ENCODE assay signal across 8 cellular contexts in the genomic region with DNA sequence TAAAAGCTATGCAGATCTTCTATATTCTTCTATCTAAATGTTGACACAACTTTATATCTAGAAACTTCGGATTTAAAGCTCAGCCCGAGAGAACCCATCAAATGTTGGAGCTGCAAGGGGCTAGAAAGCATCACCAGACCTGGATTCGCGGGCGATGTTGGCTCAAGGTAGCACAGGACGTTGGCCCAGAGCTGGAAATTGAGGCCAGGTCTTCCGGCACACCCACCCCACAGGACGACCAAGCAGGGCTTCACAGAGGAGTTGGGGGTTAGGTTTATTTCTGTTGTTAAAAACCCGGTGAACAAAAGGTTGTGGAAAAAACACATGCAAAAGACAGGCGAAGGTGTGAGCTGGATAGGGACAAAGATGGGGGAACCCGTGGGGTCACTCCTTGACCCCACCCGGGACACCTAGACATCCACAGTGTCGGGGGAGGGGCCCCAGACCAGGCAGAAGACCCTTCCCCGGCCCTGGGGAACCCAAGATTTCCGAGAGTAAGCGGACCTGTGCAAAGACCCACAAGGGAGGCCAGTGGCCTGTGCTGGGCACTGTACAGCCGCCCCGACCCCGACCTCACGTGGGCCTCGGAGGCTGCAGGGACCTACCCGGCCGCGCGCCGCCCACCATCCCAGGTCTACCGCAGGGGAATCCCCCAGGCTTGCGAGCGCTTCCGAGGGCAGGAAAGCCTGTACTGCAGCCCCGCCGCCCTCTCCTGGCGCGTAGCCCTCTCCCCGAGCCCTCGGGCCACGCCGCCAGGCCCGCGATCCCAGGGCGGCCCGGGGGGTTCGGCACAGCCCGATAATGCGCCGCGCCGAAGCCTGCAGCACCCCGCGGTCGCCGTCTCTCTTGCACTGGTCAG. TPM values are rescaled to one million over a fixed set of nuclear protein-coding genes. Genes with fewer than 3 reads are reported as not detected.
DNase-seq lines count a peak whose midpoint lies in the region; ATAC-seq and TF ChIP-seq lines count a peak whose summit lies in the region.

No MANE protein-coding gene starts in this region.

- DNase-seq in NCI-H774 (lab: John Stamatoyannopoulos, UW) (peak; percentile 21), right atrium auricular region (ENCODE audit: low spot score) (peak; percentile 64), SW 1271 (lab: John Stamatoyannopoulos, UW) (no peak), DMS79 (lab: John Stamatoyannopoulos, UW) (no peak)
- peak; percentile 74 for DNase-seq in activated naive CD4-positive, alpha-beta T cell treated with anti-CD3 and anti-CD28 coated beads for 36 hours

- intact Hi-C loops in activated naive CD4-positive, alpha-beta T cell treated with anti-CD3 and anti-CD28 coated beads for 36 hours (cut with micrococcal nuclease), result loop anchor here (1.0 to 10.0 kb wide), 7 partner anchors 17 to 705 kb away; partner anchors contain the start of genes ADGRF3, EIF2B4, KHK and NRBP1

- H3K79me2 ChIP-seq in DOHH2 (ENCODE audit: control insufficient read depth, low read length), result peaks cover 4% of the 10 kb centered on the region

- peak overlapping the region; percentile 79 for H3K9ac ChIP-seq in skeletal muscle satellite cell (ENCODE audit: low read depth, low read length)

- peaks cover 2% of the 10 kb centered on the region for H3K9me3 Mint-ChIP-seq in activated naive CD4-positive, alpha-beta T cell treated with anti-CD3 and anti-CD28 coated beads for 36 hours

- H3K27me3 ChIP-seq in DOHH2 (ENCODE audit: control insufficient read depth, low read length) (no peaks in the 10 kb centered on the region), right atrium auricular region (no peaks in the 10 kb centered on the region), skeletal muscle satellite cell (ENCODE audit: control insufficient read depth, insufficient read depth, low read length) (no peaks in the 10 kb centered on the region)

- H3K27ac Mint-ChIP-seq in activated naive CD4-positive, alpha-beta T cell treated with anti-CD3 and anti-CD28 coated beads for 36 hours, result peak overlapping the region; percentile 97

- H3K36me3 ChIP-seq in DOHH2 (ENCODE audit: control insufficient read depth, low read length) (peaks cover 8% of the 10 kb centered on the region), right atrium auricular region (peaks cover 4% of the 10 kb centered on the region), skeletal muscle satellite cell (ENCODE audit: insufficient read depth, low read length) (peaks cover 6% of the 10 kb centered on the region)

- CTCF ChIA-PET in activated naive CD4-positive, alpha-beta T cell treated with anti-CD3 and anti-CD28 coated beads for 36 hours (lab: Charles Lee), result interaction anchor here (0.5 to 1.3 kb wide), 11 partner anchors 11 to 1311 kb away, joined by 3 to 5 read pairs (median 4); no protein-coding TSS in a partner anchor

- peaks cover 6% of the 10 kb centered on the region for H3K27me3 Mint-ChIP-seq in activated naive CD4-positive, alpha-beta T cell treated with anti-CD3 and anti-CD28 coated beads for 36 hours (ENCODE audit: low read depth)

- peaks cover 12% of the 10 kb centered on the region for H3F3A ChIP-seq in DOHH2 (ENCODE audit: control insufficient read depth, insufficient read depth)

- H3K9me3 ChIP-seq in DOHH2 (ENCODE audit: control insufficient read depth, insufficient read depth, low read length), result no peaks in the 10 kb centered on the region
- H3K9me3 ChIP-seq in right atrium auricular region, result no peaks in the 10 kb centered on the region
- H3K9me3 ChIP-seq in skeletal muscle satellite cell (replicated peaks; ENCODE audit: low read length), result no peaks in the 10 kb centered on the region

- ATAC-seq in GM21786 (IDR thresholded peaks at IDR 0.05; ENCODE audit: unreplicated experiment), result peak; percentile 18

- peaks cover 12% of the 10 kb centered on the region for H3K36me3 Mint-ChIP-seq in activated naive CD4-positive, alpha-beta T cell treated with anti-CD3 and anti-CD28 coated beads for 36 hours (ENCODE audit: low read depth)

- H3K27ac ChIP-seq in DOHH2 (ENCODE audit: low read depth, low read length), result peak overlapping the region; percentile 81
- peak overlapping the region; percentile 92 to 98 for H3K27ac ChIP-seq in right atrium auricular region

- H3K4me2 ChIP-seq in DOHH2 (ENCODE audit: low read length) (peak overlapping the region; percentile 93), skeletal muscle satellite cell (ENCODE audit: low read length) (peak overlapping the region; percentile 99)

- H3K4me3 ChIP-seq in DOHH2 (ENCODE audit: low read length), result peak overlapping the region; percentile 85
- H3K4me3 ChIP-seq in right atrium auricular region, result peak overlapping the region; percentile 98 to 99
- peak overlapping the region; percentile 93 for H3K4me3 ChIP-seq in skeletal muscle satellite cell (ENCODE audit: low read length)

- H3K4me3 Mint-ChIP-seq in activated naive CD4-positive, alpha-beta T cell treated with anti-CD3 and anti-CD28 coated beads for 36 hours, result peak overlapping the region; percentile 86

- peaks cover 16% of the 10 kb centered on the region for H3K4me1 ChIP-seq in DOHH2 (ENCODE audit: control insufficient read depth, low read length)
- peaks cover 0 to 14% of the 10 kb centered on the region in 2 donors for H3K4me1 ChIP-seq in right atrium auricular region
- peaks cover 9% of the 10 kb centered on the region for H3K4me1 ChIP-seq in skeletal muscle satellite cell (ENCODE audit: control insufficient read depth, insufficient read depth, low read length)

- no peaks in the 10 kb centered on the region for H4K20me1 ChIP-seq in DOHH2 (ENCODE audit: control insufficient read depth, insufficient read depth, low read depth, low read length)

- H3K9me2 ChIP-seq in DOHH2 (replicated peaks; ENCODE audit: control insufficient read depth, low read length), result no peaks in the 10 kb centered on the region

- H3K4me1 Mint-ChIP-seq in activated naive CD4-positive, alpha-beta T cell treated with anti-CD3 and anti-CD28 coated beads for 36 hours (ENCODE audit: low read depth), result peaks cover 16% of the 10 kb centered on the region

- no peak for TF ChIP-seq CTCF in DOHH2 (IDR thresholded peaks at IDR 0.05; ENCODE audit: low read depth, low read length, poor library complexity, severe bottlenecking)
- TF ChIP-seq CTCF in right atrium auricular region (IDR thresholded peaks at IDR 0.05), result no peak

RNA-seq across cellular contexts. Expression of gene AGBL5, which starts 1.8 kb away (rescaled TPM):
- total RNA-seq in activated naive CD4-positive, alpha-beta T cell treated with anti-CD3 and anti-CD28 coated beads for 36 hours, result 10 to 100 TPM; 19.1 to 19.7 TPM
- 1 to 10 TPM; 8.1 to 9.3 TPM for total RNA-seq in right atrium auricular region
- total RNA-seq in skeletal muscle satellite cell (2012; rRNA removed), result 15.7 and 18.8 TPM in 2 replicates

RNA-seq across cellular contexts. Expression of gene TMEM214, which starts 16.9 kb away (rescaled TPM):
- 10 to 100 TPM; 38.3 to 41.3 TPM for total RNA-seq in activated naive CD4-positive, alpha-beta T cell treated with anti-CD3 and anti-CD28 coated beads for 36 hours
- total RNA-seq in right atrium auricular region, result 10 to 100 TPM; 21.0 to 41.0 TPM
- total RNA-seq in skeletal muscle satellite cell (2012; rRNA removed), result 36.0 and 55.5 TPM in 2 replicates

RNA-seq across cellular contexts. Expression of gene OST4, which starts 21.8 kb away (rescaled TPM):
- 100 to 1,000 TPM; 257 to 282 TPM for total RNA-seq in activated naive CD4-positive, alpha-beta T cell treated with anti-CD3 and anti-CD28 coated beads for 36 hours
- 100 to 1,000 TPM; 379 to 465 TPM for total RNA-seq in right atrium auricular region
- total RNA-seq in skeletal muscle satellite cell (2012; rRNA removed), result 237 and 262 TPM in 2 replicates

RNA-seq across cellular contexts. Expression of gene EMILIN1, which starts 28.8 kb away (rescaled TPM):
- total RNA-seq in activated naive CD4-positive, alpha-beta T cell treated with anti-CD3 and anti-CD28 coated beads for 36 hours, result under 1 TPM; 0.15 to 0.29 TPM
- total RNA-seq in right atrium auricular region, result 10 to 100 TPM; 22.3 to 36.7 TPM
- 38.0 and 43.3 TPM in 2 replicates for total RNA-seq in skeletal muscle satellite cell (2012; rRNA removed)

RNA-seq across cellular contexts. Expression of gene KHK, which starts 36.9 kb away (rescaled TPM):
- 10 to 100 TPM in 1 of 2 experiments, 1 to 10 TPM in 1; 9.5 to 10.2 TPM for total RNA-seq in activated naive CD4-positive, alpha-beta T cell treated with anti-CD3 and anti-CD28 coated beads for 36 hours
- 1 to 10 TPM in 1 of 2 donors, under 1 TPM in 1; 0.82 to 1.7 TPM for total RNA-seq in right atrium auricular region
- total RNA-seq in skeletal muscle satellite cell (2012; rRNA removed), result 0.25 and 1.3 TPM in 2 replicates

Comparison
In these comparisons a context has a peak if more than half of its experiments do, and no peak if none do; other contexts are left out.
1. DNase-seq: peak in NCI-H774 (single experiment), activated naive CD4-positive, alpha-beta T cell treated with anti-CD3 and anti-CD28 coated beads for 36 hours (single experiment) and right atrium auricular region (single experiment); none in SW 1271 (0 of 2) and DMS79 (single experiment).
2. Peak in every context shown above with its lines, with median percentiles within 50 percentile points of each other: H3K4me3 ChIP-seq.